Comparison of ENCODE assay signal across 7 cellular contexts in genomic region chr4:6357476-6357875, GRCh38.
"Had no signal": no experiment of that assay in that cellular context is flagged by ENCODE, and none has a peak within 500 bp of the region (broad histone marks: within the 10 kb centered on the region; RNA-seq: fewer than 3 reads in every experiment).

No MANE protein-coding gene starts in this region.

- H3K4me3 ChIP-seq: GM23338, HAP-1, K562 had no signal

- DNase-seq: H7, HFFc6, IMR-90 had no signal

- ATAC-seq: GM23338, HCT116, K562 had no signal
